ENCODE assay signal across 20 cellular contexts in the genomic region with DNA sequence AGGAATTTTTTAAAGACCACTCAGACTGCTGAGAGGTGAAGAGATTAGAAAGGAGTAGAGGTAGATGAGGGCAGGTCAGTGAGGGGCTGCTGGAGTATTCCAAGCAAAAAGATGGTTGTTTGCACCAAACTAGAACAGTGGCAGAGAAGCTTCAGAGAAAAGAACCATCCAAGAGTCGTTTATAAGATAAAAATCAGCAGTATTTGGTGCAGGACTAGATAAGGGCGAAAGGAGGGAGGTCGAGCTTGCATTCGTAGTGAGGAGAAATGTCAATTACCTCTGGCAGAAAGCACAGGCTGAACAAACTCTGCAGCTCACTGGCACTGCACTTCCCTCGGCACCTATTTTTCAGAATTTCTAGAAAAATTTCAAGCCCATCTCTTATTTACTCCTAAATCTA. TPM values are rescaled to one million over a fixed set of nuclear protein-coding genes. Genes with fewer than 3 reads are reported as not detected.
DNase-seq lines count a peak whose midpoint lies in the region; ATAC-seq, FAIRE-seq and TF ChIP-seq lines count a peak whose summit lies in the region.
"Had no signal": no experiment of that assay in that cellular context is flagged by ENCODE, and none has a peak within 500 bp of the region (broad histone marks: within the 10 kb centered on the region; RNA-seq: fewer than 3 reads in every experiment).

No MANE protein-coding gene starts in this region.

- H2AFZ ChIP-seq in astrocyte (ENCODE audit: low read depth, low read length) (no peak overlapping the region), trophoblast cell (ENCODE audit: insufficient read depth, low read length, poor library complexity) (no peak overlapping the region)

- H3K4me3 Mint-ChIP-seq in astrocyte (ENCODE audit: unreplicated experiment) = no peak overlapping the region
- H3K4me3 Mint-ChIP-seq in mesothelial cell of epicardium = no peak overlapping the region
- H3K4me3 Mint-ChIP-seq in activated T-cell treated with anti-CD3 and anti-CD28 coated beads, Interleukin-2, amount 50 U/mL, for 4 hours = no peak overlapping the region
- H3K4me3 Mint-ChIP-seq in natural killer cell treated with Interleukin-12 subunit alpha and Interleukin-12 subunit beta and Interleukin-15 and Interleukin-18, amount 100 ng/mL, for 72 hours = no peak overlapping the region
- H3K4me3 Mint-ChIP-seq: CD4-positive, alpha-beta T cell had no signal

- no peak overlapping the region for H3K14ac ChIP-seq in trophoblast cell (ENCODE audit: low read length)

- H3K4ac ChIP-seq in trophoblast cell (ENCODE audit: low read depth, low read length) = peak overlapping the region; percentile 49

- H3K27me3 Mint-ChIP-seq in astrocyte (ENCODE audit: low read depth, unreplicated experiment) (no peaks in the 10 kb centered on the region), mesothelial cell of epicardium (ENCODE audit: low read depth) (no peaks in the 10 kb centered on the region)
- H3K27me3 Mint-ChIP-seq in activated T-cell treated with anti-CD3 and anti-CD28 coated beads, Interleukin-2, amount 50 U/mL, for 4 hours (ENCODE audit: low read depth) = no peaks in the 10 kb centered on the region
- H3K27me3 Mint-ChIP-seq in natural killer cell treated with Interleukin-12 subunit alpha and Interleukin-12 subunit beta and Interleukin-15 and Interleukin-18, amount 100 ng/mL, for 72 hours = no peaks in the 10 kb centered on the region
- H3K27me3 Mint-ChIP-seq: CD4-positive, alpha-beta T cell had no signal

- peak overlapping the region; percentile 36 for H4K8ac ChIP-seq in trophoblast cell (ENCODE audit: low read depth, low read length)

- H3K27ac ChIP-seq in astrocyte (ENCODE audit: low read depth, low read length) (no peak overlapping the region), trophoblast cell (ENCODE audit: low read depth, low read length) (peak overlapping the region; percentile 78), colonic mucosa (no peak overlapping the region)

- H3K79me2 ChIP-seq in astrocyte (ENCODE audit: insufficient read depth, low read length) = peaks cover 74% of the 10 kb centered on the region
- peaks cover 20% of the 10 kb centered on the region for H3K79me2 ChIP-seq in trophoblast cell (ENCODE audit: control insufficient read depth, insufficient read depth, low read length, poor library complexity)

- peaks cover 2% of the 10 kb centered on the region for H3K36me3 Mint-ChIP-seq in astrocyte (ENCODE audit: low read depth, unreplicated experiment)
- H3K36me3 Mint-ChIP-seq in mesothelial cell of epicardium = no peaks in the 10 kb centered on the region
- peaks cover 5% of the 10 kb centered on the region for H3K36me3 Mint-ChIP-seq in activated T-cell treated with anti-CD3 and anti-CD28 coated beads, Interleukin-2, amount 50 U/mL, for 4 hours (ENCODE audit: insufficient read depth)
- H3K36me3 Mint-ChIP-seq in natural killer cell treated with Interleukin-12 subunit alpha and Interleukin-12 subunit beta and Interleukin-15 and Interleukin-18, amount 100 ng/mL, for 72 hours = no peaks in the 10 kb centered on the region

- peaks cover 11% of the 10 kb centered on the region for H3K79me1 ChIP-seq in trophoblast cell (ENCODE audit: low read length)

- H3K36me3 ChIP-seq in astrocyte (ENCODE audit: insufficient read depth, low read length) = no peaks in the 10 kb centered on the region
- no peaks in the 10 kb centered on the region for H3K36me3 ChIP-seq in trophoblast cell (ENCODE audit: control insufficient read depth in 1 of 2, insufficient read depth in 2 of 2, low read length in 2 of 2)
- no peaks in the 10 kb centered on the region for H3K36me3 ChIP-seq in colonic mucosa
- H3K36me3 ChIP-seq: BE2C had no signal

- FAIRE-seq in astrocyte (lab: Jason Lieb, UNC) = no peak
- FAIRE-seq: A204.1, GM12892, GM18507 had no signal

- H3K27me3 ChIP-seq in astrocyte (ENCODE audit: insufficient read depth, low read length) = no peaks in the 10 kb centered on the region
- H3K27me3 ChIP-seq in trophoblast cell (ENCODE audit: insufficient read depth, low read length) = no peaks in the 10 kb centered on the region
- H3K27me3 ChIP-seq in colonic mucosa = no peaks in the 10 kb centered on the region
- H3K27me3 ChIP-seq: BE2C had no signal

- DNase-seq in SK-N-DZ (ENCODE audit: low spot score) = peak; percentile 46
- no peak for DNase-seq in astrocyte (ENCODE audit: low read depth)
- DNase-seq in mesothelial cell of epicardium (ENCODE audit: low spot score in 2 of 2, unreplicated experiment in 2 of 2) = no peak
- DNase-seq in trophoblast cell = peak in 1 of 2 donors; percentile 63
- no peak for DNase-seq in colonic mucosa
- DNase-seq in activated T-cell treated with anti-CD3 and anti-CD28 coated beads, Interleukin-2, amount 50 U/mL, for 4 hours = no peak
- no peak for DNase-seq in natural killer cell treated with Interleukin-12 subunit alpha and Interleukin-12 subunit beta and Interleukin-15 and Interleukin-18, amount 100 ng/mL, for 72 hours (ENCODE audit: low spot score)
- DNase-seq: ACHN; BE2C; C1 segment of cervical spinal cord; Caco-2; CD4-positive, alpha-beta T cell; DMS153; GDM1; GOT3; H9 had no signal

- no peaks in the 10 kb centered on the region for H3K9me3 Mint-ChIP-seq in astrocyte (ENCODE audit: unreplicated experiment)
- H3K9me3 Mint-ChIP-seq in mesothelial cell of epicardium = no peaks in the 10 kb centered on the region
- H3K9me3 Mint-ChIP-seq in activated T-cell treated with anti-CD3 and anti-CD28 coated beads, Interleukin-2, amount 50 U/mL, for 4 hours = no peaks in the 10 kb centered on the region
- H3K9me3 Mint-ChIP-seq in natural killer cell treated with Interleukin-12 subunit alpha and Interleukin-12 subunit beta and Interleukin-15 and Interleukin-18, amount 100 ng/mL, for 72 hours = no peaks in the 10 kb centered on the region
- H3K9me3 Mint-ChIP-seq: CD4-positive, alpha-beta T cell; H9 had no signal

- H3K23ac ChIP-seq in trophoblast cell (ENCODE audit: low read length) = no peak overlapping the region

- H3K9ac ChIP-seq in astrocyte (ENCODE audit: low read length) = no peak overlapping the region
- H3K9ac ChIP-seq in trophoblast cell (ENCODE audit: low read length) = no peak overlapping the region
- H3K9ac ChIP-seq in colonic mucosa (ENCODE audit: low read depth in 2 of 2, low read length in 2 of 2) = no peak overlapping the region

- TF ChIP-seq CTCF in astrocyte (IDR thresholded peaks at IDR 0.05; ENCODE audit: insufficient read depth, low read depth, low read length) (no peak), mesothelial cell of epicardium (IDR thresholded peaks at IDR 0.05; ENCODE audit: unreplicated experiment) (no peak), colonic mucosa (IDR thresholded peaks at IDR 0.05) (no peak)

- H3K4me2 ChIP-seq in astrocyte (ENCODE audit: low read length) (no peak overlapping the region), trophoblast cell (ENCODE audit: low read length) (no peak overlapping the region)

- no peak for ATAC-seq in HG02588 (IDR thresholded peaks at IDR 0.05; ENCODE audit: unreplicated experiment)
- ATAC-seq in activated T-cell treated with anti-CD3 and anti-CD28 coated beads, Interleukin-2, amount 50 U/mL, for 4 hours = no peak
- ATAC-seq in natural killer cell treated with Interleukin-12 subunit alpha and Interleukin-12 subunit beta and Interleukin-15 and Interleukin-18, amount 100 ng/mL, for 72 hours = no peak

- H3K4me3 ChIP-seq in astrocyte (ENCODE audit: insufficient read depth, low read depth, low read length) (no peak overlapping the region), trophoblast cell (ENCODE audit: low read depth, low read length) (no peak overlapping the region), colonic mucosa (no peak overlapping the region)

- H3K27ac Mint-ChIP-seq in astrocyte (ENCODE audit: unreplicated experiment) (peak overlapping the region; percentile 3), mesothelial cell of epicardium (peak overlapping the region; percentile 24)
- no peak overlapping the region for H3K27ac Mint-ChIP-seq in natural killer cell treated with Interleukin-12 subunit alpha and Interleukin-12 subunit beta and Interleukin-15 and Interleukin-18, amount 100 ng/mL, for 72 hours
- H3K27ac Mint-ChIP-seq: CD4-positive, alpha-beta T cell had no signal

- no peaks in the 10 kb centered on the region for H3K9me3 ChIP-seq in astrocyte (ENCODE audit: insufficient read depth, low read depth, low read length)
- H3K9me3 ChIP-seq in trophoblast cell (ENCODE audit: insufficient read depth, low read depth, low read length) = no peaks in the 10 kb centered on the region
- H3K9me3 ChIP-seq in colonic mucosa = no peaks in the 10 kb centered on the region
- H3K9me3 ChIP-seq: BE2C, Caco-2 had no signal

- H2AK5ac ChIP-seq in trophoblast cell (ENCODE audit: low read length) = no peak overlapping the region

- H2BK12ac ChIP-seq in trophoblast cell (ENCODE audit: low read length) = peak overlapping the region; percentile 43

- H4K20me1 ChIP-seq in astrocyte (ENCODE audit: insufficient read depth, low read length) = peaks cover 45% of the 10 kb centered on the region

- no CpG with 5 or more reads among the region's 5 CpGs for WGBS in trophoblast cell (ENCODE audit: extremely low coverage, insufficient coverage, insufficient read length)

- intact Hi-C loops in colonic mucosa (cut with DNase I) = no loop called here

- no peak overlapping the region for H4K12ac ChIP-seq in trophoblast cell (ENCODE audit: low read depth, low read length)

- H2BK120ac ChIP-seq in trophoblast cell (ENCODE audit: insufficient read depth, low read length, poor library complexity) = peak overlapping the region; percentile 36

- no peak overlapping the region for H3K18ac ChIP-seq in trophoblast cell (ENCODE audit: low read length)

- H3K4me1 Mint-ChIP-seq in astrocyte (ENCODE audit: low read depth, unreplicated experiment) (peaks cover 35% of the 10 kb centered on the region), mesothelial cell of epicardium (peaks cover 48% of the 10 kb centered on the region)
- H3K4me1 Mint-ChIP-seq in activated T-cell treated with anti-CD3 and anti-CD28 coated beads, Interleukin-2, amount 50 U/mL, for 4 hours (ENCODE audit: low read depth) = peaks cover 2% of the 10 kb centered on the region
- H3K4me1 Mint-ChIP-seq in natural killer cell treated with Interleukin-12 subunit alpha and Interleukin-12 subunit beta and Interleukin-15 and Interleukin-18, amount 100 ng/mL, for 72 hours (ENCODE audit: low read depth in 2 of 2) = peaks cover 4 to 6% of the 10 kb centered on the region in 2 donors

- H3K4me1 ChIP-seq in astrocyte (ENCODE audit: insufficient read depth, low read length) (no peaks in the 10 kb centered on the region), trophoblast cell (ENCODE audit: control insufficient read depth in 1 of 2, insufficient read depth in 2 of 2, low read length in 2 of 2) (peaks cover 40 to 49% of the 10 kb centered on the region in 2 experiments), colonic mucosa (no peaks in the 10 kb centered on the region)
- H3K4me1 ChIP-seq: BE2C had no signal

- H4K91ac ChIP-seq in trophoblast cell (ENCODE audit: low read depth, low read length) = peak overlapping the region; percentile 57

- peak overlapping the region; percentile 42 for H2BK5ac ChIP-seq in trophoblast cell (ENCODE audit: low read depth, low read length, poor library complexity)

RNA-seq across cellular contexts. Expression of a gene that starts 9.6 kb away (rescaled TPM):
- polyA plus RNA-seq in SK-N-DZ (2014; cell fraction: cytosol; rRNA removed) = 7.8 and 9.3 TPM in 2 replicates
- 19.5 and 21.8 TPM in 2 replicates for polyA plus RNA-seq in SK-N-DZ (2014; cell fraction: nucleus; rRNA removed)
- 56.1 and 58.2 TPM in 2 replicates for total RNA-seq in astrocyte
- 27.1 to 29.7 TPM (median 27.3 TPM) in 3 replicates for total RNA-seq in mesothelial cell of epicardium
- polyA plus RNA-seq in trophoblast cell (2013) = 46.2 and 46.6 TPM in 2 replicates
- 10 to 100 TPM; 29.0 to 29.7 TPM for total RNA-seq in colonic mucosa
- total RNA-seq in activated T-cell treated with anti-CD3 and anti-CD28 coated beads, Interleukin-2, amount 50 U/mL, for 4 hours = 10 to 100 TPM; 18.4 to 20.4 (median 19.9) TPM
- total RNA-seq in natural killer cell treated with Interleukin-12 subunit alpha and Interleukin-12 subunit beta and Interleukin-15 and Interleukin-18, amount 100 ng/mL, for 72 hours = 10 to 100 TPM; 14.0 to 28.6 TPM

Comparison
In these comparisons a context has a peak if more than half of its experiments do, and no peak if none do; other contexts are left out.
1. H3K27ac Mint-ChIP-seq: peak in astrocyte (single experiment) and mesothelial cell of epicardium (single experiment); none in natural killer cell treated with Interleukin-12 subunit alpha and Interleukin-12 subunit beta and Interleukin-15 and Interleukin-18, amount 100 ng/mL, for 72 hours (0 of 2).